Comparison of ENCODE assay signal across 14 cellular contexts in genomic region chr18:79375441-79375840, GRCh38. TPM values are rescaled to one million over a fixed set of nuclear protein-coding genes. Genes with fewer than 3 reads are reported as not detected.
DNase-seq lines count a peak whose midpoint lies in the region; ATAC-seq and TF ChIP-seq lines count a peak whose summit lies in the region.
"Had no signal": no experiment of that assay in that cellular context is flagged by ENCODE, and none has a peak within 500 bp of the region (broad histone marks: within the 10 kb centered on the region; RNA-seq: fewer than 3 reads in every experiment).

No MANE protein-coding gene starts in this region.

- POLR2A ChIA-PET in Panc1 (lab: Charles Lee): no interaction called here

- H3K36me3 ChIP-seq in Panc1 (ENCODE audit: control insufficient read depth, insufficient read depth, low read length) (no peaks in the 10 kb centered on the region), testis (ENCODE audit: low read depth, missing control alignments) (no peaks in the 10 kb centered on the region), tibial nerve (peaks cover 0 to 38% (median 0%) of the 10 kb centered on the region in 3 donors)

- BruUV-seq in Panc1 (replicated peaks; lab: Mats Ljungman, UMichigan): TSS peak; percentile 27

- CTCF ChIA-PET in Panc1 (lab: Charles Lee): no interaction called here

- no peak for ATAC-seq in Right ventricle myocardium inferior
- no peak for ATAC-seq in right cardiac atrium
- ATAC-seq in Panc1: no peak
- ATAC-seq in GM21576 (IDR thresholded peaks at IDR 0.05; ENCODE audit: unreplicated experiment): no peak

- DNase-seq in Right ventricle myocardium inferior (ENCODE audit: missing footprints) (peak; percentile 13), right cardiac atrium (no peak), Panc1 (ENCODE audit: low read depth, low spot score) (no peak), islet precursor cell (peak; percentile 7), testis (peak; percentile 9), tibial nerve (ENCODE audit: low spot score in 2 of 2) (no peak)
- DNase-seq: C1 segment of cervical spinal cord; CD4-positive, alpha-beta T cell; DMS79; HCEC 1CT; HFFc6 had no signal

- H3K4me3 ChIP-seq in right cardiac atrium (ENCODE audit: low read length): no peak overlapping the region
- no peak overlapping the region for H3K4me3 ChIP-seq in Panc1 (ENCODE audit: low read depth in 2 of 2, low read length in 2 of 2)
- H3K4me3 ChIP-seq in testis: no peak overlapping the region
- H3K4me3 ChIP-seq in tibial nerve: no peak overlapping the region
- H3K4me3 ChIP-seq: GM12878 had no signal

- TF ChIP-seq EP300 in tibial nerve (IDR thresholded peaks at IDR 0.05): no peak

- H3K27ac ChIP-seq in right cardiac atrium (ENCODE audit: low read length) (no peak overlapping the region), Panc1 (ENCODE audit: low read length) (no peak overlapping the region), testis (no peak overlapping the region), tibial nerve (peak overlapping the region in 1 of 4 donors; percentile 9)
- H3K27ac ChIP-seq: HL-60 had no signal

- TF ChIP-seq POLR2A in testis (IDR thresholded peaks at IDR 0.05) (no peak), tibial nerve (IDR thresholded peaks at IDR 0.05) (no peak)

- H3K4me1 ChIP-seq in right cardiac atrium (ENCODE audit: control insufficient read depth, insufficient read depth, low read length) (no peaks in the 10 kb centered on the region), Panc1 (ENCODE audit: control insufficient read depth, insufficient read depth, low read length) (no peaks in the 10 kb centered on the region; the same call in 1 of the 2 replicates), testis (no peaks in the 10 kb centered on the region), tibial nerve (peaks cover 0 to 21% (median 4%) of the 10 kb centered on the region in 4 donors)

- intact Hi-C loops in Right ventricle myocardium inferior (cut with DNase I): no loop called here
- intact Hi-C loops in right cardiac atrium (cut with DNase I): no loop called here
- intact Hi-C loops in Panc1 (cut with micrococcal nuclease; ENCODE audit: unreplicated experiment): no loop called here
- intact Hi-C loops in testis (cut with DNase I; ENCODE audit: low total_unique reads): no loop called here

- H3K9me3 ChIP-seq in right cardiac atrium (ENCODE audit: control insufficient read depth, low read length) (no peaks in the 10 kb centered on the region), Panc1 (ENCODE audit: control insufficient read depth, insufficient read depth, low read depth, low read length) (no peaks in the 10 kb centered on the region), testis (no peaks in the 10 kb centered on the region), tibial nerve (no peaks in the 10 kb centered on the region)

- no peak for TF ChIP-seq CTCF in Panc1 (IDR thresholded peaks at IDR 0.05)
- TF ChIP-seq CTCF in testis (IDR thresholded peaks at IDR 0.05): no peak
- no peak for TF ChIP-seq CTCF in tibial nerve (IDR thresholded peaks at IDR 0.05)

- in situ Hi-C loops in Panc1 (cut with HindIII; ENCODE audit: low pct_unique_long_range_greater_than_20kb, low sequenced_read_pairs): no loop called here

- no peaks in the 10 kb centered on the region for H3K27me3 ChIP-seq in right cardiac atrium (ENCODE audit: control insufficient read depth, insufficient read depth)
- no peaks in the 10 kb centered on the region for H3K27me3 ChIP-seq in Panc1 (ENCODE audit: control insufficient read depth, insufficient read depth, low read length)
- no peaks in the 10 kb centered on the region for H3K27me3 ChIP-seq in testis
- H3K27me3 ChIP-seq in tibial nerve: no peaks in the 10 kb centered on the region

- 95% methylated on average over 4 of the region's 4 CpGs for WGBS in right cardiac atrium
- WGBS in testis, 2 donors: 88 to 91% methylated on average over 4 of the region's 4 CpGs
- 87 to 97% methylated on average over 4 of the region's 4 CpGs for WGBS in tibial nerve, 2 donors

RNA-seq across cellular contexts. Expression of gene NFATC1, which starts 20.3 kb away (rescaled TPM):
- 18.5 TPM for total RNA-seq in Right ventricle myocardium inferior
- 10 to 100 TPM; 20.1 to 25.3 (median 20.8) TPM for total RNA-seq in right cardiac atrium
- polyA plus RNA-seq in right cardiac atrium: 14.7 TPM
- total RNA-seq in Panc1 (2021; ENCODE audit: unreplicated experiment): 30.8 TPM
- 38.3 TPM for polyA plus RNA-seq in Panc1 (2012; ENCODE audit: insufficient read length)
- total RNA-seq in testis: 10 to 100 TPM; 22.2 to 28.1 TPM
- polyA plus RNA-seq in testis (ENCODE audit: insufficient read depth, low read depth, low replicate concordance): 27.5 TPM
- 10 to 100 TPM; 33.7 to 48.6 (median 37.8) TPM for total RNA-seq in tibial nerve

Comparison
In these comparisons a context has a peak if more than half of its experiments do, and no peak if none do; other contexts are left out.
1. DNase-seq: peak in Right ventricle myocardium inferior (single experiment), islet precursor cell (single experiment) and testis (single experiment); none in right cardiac atrium (0 of 3), Panc1 (single experiment) and tibial nerve (0 of 2).